In genomic region chr5:453725-454481, GRCh38 we compare ENCODE assay signal across 15 cellular contexts. TPM values are rescaled to one million over a fixed set of nuclear protein-coding genes. Genes with fewer than 3 reads are reported as not detected.
DNase-seq lines count a peak whose midpoint lies in the region; ATAC-seq and TF ChIP-seq lines count a peak whose summit lies in the region.
"Had no signal": no experiment of that assay in that cellular context is flagged by ENCODE, and none has a peak within 500 bp of the region (broad histone marks: within the 10 kb centered on the region; RNA-seq: fewer than 3 reads in every experiment).

No MANE protein-coding gene starts in this region.

- H3K27me3 Mint-ChIP-seq in activated T-helper 17 cell treated with anti-CD3 and anti-CD28 coated beads, Interleukin-2, amount 50 U/mL, for 72 hours: no peaks in the 10 kb centered on the region

- no peak overlapping the region for H3K27ac ChIP-seq in transverse colon
- H3K27ac ChIP-seq: prostate gland had no signal

- H3K4me1 Mint-ChIP-seq in activated T-helper 17 cell treated with anti-CD3 and anti-CD28 coated beads, Interleukin-2, amount 50 U/mL, for 72 hours: peaks cover 30% of the 10 kb centered on the region

- TF ChIP-seq CTCF in transverse colon (IDR thresholded peaks at IDR 0.05): no peak

- H3K9me3 ChIP-seq in transverse colon: peaks cover 7 to 14% of the 10 kb centered on the region in 2 donors
- H3K9me3 ChIP-seq: BE2C, prostate gland had no signal

- no peak for TF ChIP-seq EP300 in transverse colon (IDR thresholded peaks at IDR 0.05; ENCODE audit: low read depth)

- peaks cover 0 to 69% (median 29%) of the 10 kb centered on the region in 4 donors for H3K36me3 ChIP-seq in transverse colon
- H3K36me3 ChIP-seq: prostate gland had no signal

- no peaks in the 10 kb centered on the region for H3K4me1 ChIP-seq in transverse colon
- H3K4me1 ChIP-seq: BE2C, prostate gland had no signal

- no peaks in the 10 kb centered on the region for H3K27me3 ChIP-seq in transverse colon
- H3K27me3 ChIP-seq: BE2C had no signal

- peak overlapping the region; percentile 9 for H3K4me3 Mint-ChIP-seq in activated T-helper 17 cell treated with anti-CD3 and anti-CD28 coated beads, Interleukin-2, amount 50 U/mL, for 72 hours
- H3K4me3 Mint-ChIP-seq: activated T-cell treated with anti-CD3 and anti-CD28 coated beads, Interleukin-2, amount 50 U/mL, for 4 hours had no signal

- peak; percentile 24 for DNase-seq in Right ventricle myocardium superior
- no peak for DNase-seq in Right ventricle myocardium inferior (ENCODE audit: missing footprints)
- peak; percentile 13 for DNase-seq in left ventricle myocardium superior
- DNase-seq in transverse colon: peak; percentile 6
- no peak for DNase-seq in G401 (ENCODE audit: low spot score)
- DNase-seq in pons (ENCODE audit: low spot score): no peak
- DNase-seq: activated T-cell treated with anti-CD3 and anti-CD28 coated beads, Interleukin-2, amount 50 U/mL, for 4 hours; BE2C; DND-41; MM.1S; SIG-M5; stimulated activated CD8-positive, alpha-beta memory T cell treated with anti-CD3 and anti-CD28 coated beads, Interleukin-4, amount 100 ng/mL, for 48 hours had no signal

- TF ChIP-seq POLR2A in transverse colon (IDR thresholded peaks at IDR 0.05): no peak

- intact Hi-C loops in Right ventricle myocardium superior (cut with DNase I): no loop called here
- intact Hi-C loops in Right ventricle myocardium inferior (cut with DNase I): no loop called here
- intact Hi-C loops in left ventricle myocardium superior (cut with micrococcal nuclease): no loop called here
- intact Hi-C loops in transverse colon (cut with DNase I; ENCODE audit: low total_unique reads): no loop called here

- in situ Hi-C loops in transverse colon (cut with MboI; ENCODE audit: low pct_ligation_motif_present in 1 of 4, low pct_unique_long_range_greater_than_20kb in 1 of 4, low sequenced_read_pairs in 3 of 4): no loop called here
- in situ Hi-C loops in G401 (cut with HindIII; ENCODE audit: low sequenced_read_pairs): no loop called here

- H3K27ac Mint-ChIP-seq in activated T-helper 17 cell treated with anti-CD3 and anti-CD28 coated beads, Interleukin-2, amount 50 U/mL, for 72 hours: peak overlapping the region; percentile 34

- H3K9me3 Mint-ChIP-seq in activated T-helper 17 cell treated with anti-CD3 and anti-CD28 coated beads, Interleukin-2, amount 50 U/mL, for 72 hours: peaks cover 9% of the 10 kb centered on the region

- peaks cover 99% of the 10 kb centered on the region for H3K36me3 Mint-ChIP-seq in activated T-helper 17 cell treated with anti-CD3 and anti-CD28 coated beads, Interleukin-2, amount 50 U/mL, for 72 hours (ENCODE audit: low read depth)

- ATAC-seq in Right ventricle myocardium superior (ENCODE audit: poor library complexity) (no peak), Right ventricle myocardium inferior (no peak), left ventricle myocardium superior (no peak), GM21447 (IDR thresholded peaks at IDR 0.05; ENCODE audit: unreplicated experiment) (no peak)
- ATAC-seq in activated T-helper 17 cell treated with anti-CD3 and anti-CD28 coated beads, Interleukin-2, amount 50 U/mL, for 72 hours (replicated peaks): no peak
- ATAC-seq: activated T-cell treated with anti-CD3 and anti-CD28 coated beads, Interleukin-2, amount 50 U/mL, for 4 hours had no signal

- 88% methylated on average over 16 of the region's 16 CpGs; no CpG with 5 or more reads in 1 of the 2 donors for WGBS in transverse colon (ENCODE audit: low coverage in 1 of 2), 2 donors

- no peak overlapping the region for H3K4me3 ChIP-seq in transverse colon
- H3K4me3 ChIP-seq: prostate gland had no signal

RNA-seq across cellular contexts. Expression of gene EXOC3, which starts 10.9 kb away (rescaled TPM):
- total RNA-seq in Right ventricle myocardium superior (46.4 TPM), Right ventricle myocardium inferior (47.3 TPM), left ventricle myocardium superior (49.1 TPM), transverse colon (100 to 1,000 TPM in 1 of 4 donors, 10 to 100 TPM in 3; 69.9 to 240 (median 76.1) TPM)
- 10 to 100 TPM; 78.3 to 93.6 TPM for total RNA-seq in activated T-helper 17 cell treated with anti-CD3 and anti-CD28 coated beads, Interleukin-2, amount 50 U/mL, for 72 hours
- 16.7 and 29.2 TPM in 2 replicates for total RNA-seq in G401 (2014; rRNA removed; shearing (Covaris generic))

Comparison
In these comparisons a context has a peak if more than half of its experiments do, and no peak if none do; other contexts are left out.
1. DNase-seq: peak in Right ventricle myocardium superior (single experiment), left ventricle myocardium superior (single experiment) and transverse colon (single experiment); none in Right ventricle myocardium inferior (single experiment), G401 (single experiment) and pons (single experiment).